In the genomic region with DNA sequence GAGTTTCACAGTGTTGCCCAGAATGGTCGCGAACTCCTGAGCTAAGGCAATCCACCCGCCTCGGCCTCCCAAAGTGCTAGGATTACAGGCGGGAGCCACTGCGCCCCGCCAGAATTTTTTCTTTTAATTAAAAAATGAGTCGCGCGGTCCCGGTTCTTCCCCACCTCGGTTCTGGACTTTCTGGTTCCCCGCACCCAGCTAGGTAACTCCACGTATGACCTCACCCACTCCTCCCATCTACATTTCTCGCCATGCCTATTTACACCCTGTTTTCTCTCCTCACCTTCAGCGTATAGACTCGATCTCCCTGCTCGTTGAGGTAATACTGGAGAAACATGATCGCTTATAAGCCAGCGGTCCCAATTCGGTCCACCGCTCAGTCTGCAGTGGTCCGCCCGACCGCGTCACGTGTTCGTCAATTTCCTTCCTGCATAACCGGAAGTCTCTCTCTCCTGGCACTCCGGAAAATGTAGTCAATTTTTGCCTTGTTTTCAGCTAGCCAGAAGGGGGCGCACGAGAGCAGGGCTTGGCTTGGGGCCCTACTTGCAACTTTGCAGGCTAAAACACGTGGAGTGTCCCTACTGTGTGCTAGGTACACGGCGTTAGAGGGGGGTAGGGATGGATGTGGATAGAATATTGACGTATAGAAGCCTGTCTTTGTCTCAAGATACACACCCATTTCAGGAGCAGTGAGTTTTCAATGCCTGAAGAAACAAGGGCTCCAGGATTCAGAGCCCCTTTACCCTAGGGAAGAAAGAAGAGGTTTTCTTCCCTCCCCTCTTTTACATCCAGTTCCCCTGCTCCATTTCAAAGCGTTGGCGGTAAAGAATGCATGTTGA, we compare ENCODE assay signal across 8 cellular contexts. TPM values are rescaled to one million over a fixed set of nuclear protein-coding genes. Genes with fewer than 3 reads are reported as not detected.
DNase-seq lines count a peak whose midpoint lies in the region; ATAC-seq, FAIRE-seq and TF ChIP-seq lines count a peak whose summit lies in the region.

A gene (minus strand): TSS at position 400 of the 839 bp plus-strand sequence. CDS start 63 bp downstream, at position 337.
A gene with protein sequence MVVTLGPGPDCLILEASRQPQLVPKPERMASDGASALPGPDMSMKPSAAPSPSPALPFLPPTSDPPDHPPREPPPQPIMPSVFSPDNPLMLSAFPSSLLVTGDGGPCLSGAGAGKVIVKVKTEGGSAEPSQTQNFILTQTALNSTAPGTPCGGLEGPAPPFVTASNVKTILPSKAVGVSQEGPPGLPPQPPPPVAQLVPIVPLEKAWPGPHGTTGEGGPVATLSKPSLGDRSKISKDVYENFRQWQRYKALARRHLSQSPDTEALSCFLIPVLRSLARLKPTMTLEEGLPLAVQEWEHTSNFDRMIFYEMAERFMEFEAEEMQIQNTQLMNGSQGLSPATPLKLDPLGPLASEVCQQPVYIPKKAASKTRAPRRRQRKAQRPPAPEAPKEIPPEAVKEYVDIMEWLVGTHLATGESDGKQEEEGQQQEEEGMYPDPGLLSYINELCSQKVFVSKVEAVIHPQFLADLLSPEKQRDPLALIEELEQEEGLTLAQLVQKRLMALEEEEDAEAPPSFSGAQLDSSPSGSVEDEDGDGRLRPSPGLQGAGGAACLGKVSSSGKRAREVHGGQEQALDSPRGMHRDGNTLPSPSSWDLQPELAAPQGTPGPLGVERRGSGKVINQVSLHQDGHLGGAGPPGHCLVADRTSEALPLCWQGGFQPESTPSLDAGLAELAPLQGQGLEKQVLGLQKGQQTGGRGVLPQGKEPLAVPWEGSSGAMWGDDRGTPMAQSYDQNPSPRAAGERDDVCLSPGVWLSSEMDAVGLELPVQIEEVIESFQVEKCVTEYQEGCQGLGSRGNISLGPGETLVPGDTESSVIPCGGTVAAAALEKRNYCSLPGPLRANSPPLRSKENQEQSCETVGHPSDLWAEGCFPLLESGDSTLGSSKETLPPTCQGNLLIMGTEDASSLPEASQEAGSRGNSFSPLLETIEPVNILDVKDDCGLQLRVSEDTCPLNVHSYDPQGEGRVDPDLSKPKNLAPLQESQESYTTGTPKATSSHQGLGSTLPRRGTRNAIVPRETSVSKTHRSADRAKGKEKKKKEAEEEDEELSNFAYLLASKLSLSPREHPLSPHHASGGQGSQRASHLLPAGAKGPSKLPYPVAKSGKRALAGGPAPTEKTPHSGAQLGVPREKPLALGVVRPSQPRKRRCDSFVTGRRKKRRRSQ (plus strand): TSS at position 579 of the 839 bp plus-strand sequence. CDS start 382 bp downstream, outside the sequence.

- DNase-seq in Calu3 (peak; percentile 78), HTR-8/SVneo (ENCODE audit: insufficient read length, low spot score) (peak; percentile 84), NOMO-1 treated with DMSO at 0.1 percent for 48 hours (lab: John Stamatoyannopoulos, UW; ENCODE audit: unreplicated experiment) (peak; percentile 92), endothelial cell (ENCODE audit: low spot score) (peak; percentile 95), midbrain (lab: John Stamatoyannopoulos, UW) (peak; percentile 94)
- DNase-seq in activated CD8-positive, alpha-beta memory T cell treated with anti-CD3 and anti-CD28 coated beads, Interleukin-2, amount 10 ng/mL, durations not matched to agents 7 days and 5 days, result peak; percentile 96
- peak; percentile 85 to 88 for DNase-seq in stimulated activated CD8-positive, alpha-beta memory T cell treated with anti-CD3 and anti-CD28 coated beads, Interleukin-15, amount 100 ng/mL, for 48 hours (ENCODE audit: low read depth in 2 of 2)

- peak; percentile 83 for ATAC-seq in GM21367 (IDR thresholded peaks at IDR 0.05; ENCODE audit: unreplicated experiment)
- ATAC-seq in activated CD8-positive, alpha-beta memory T cell treated with anti-CD3 and anti-CD28 coated beads, Interleukin-2, amount 10 ng/mL, durations not matched to agents 7 days and 5 days, result peak; percentile 85

- H3K36me3 Mint-ChIP-seq in Calu3 (ENCODE audit: insufficient read depth, unreplicated experiment) (peaks cover 5% of the 10 kb centered on the region), endothelial cell (ENCODE audit: low read depth, unreplicated experiment) (peaks cover 15% of the 10 kb centered on the region)
- peaks cover 23% of the 10 kb centered on the region for H3K36me3 Mint-ChIP-seq in activated CD8-positive, alpha-beta memory T cell treated with anti-CD3 and anti-CD28 coated beads, Interleukin-2, amount 10 ng/mL, durations not matched to agents 7 days and 5 days

- peak; percentile 52 for TF ChIP-seq CTCF in Calu3 (IDR thresholded peaks at IDR 0.05; ENCODE audit: unreplicated experiment)
- TF ChIP-seq CTCF in endothelial cell (IDR thresholded peaks at IDR 0.05; ENCODE audit: unreplicated experiment), result peak; percentile 98

- no peak within 1 kb of the TSS for H3K27ac Mint-ChIP-seq in Calu3 (ENCODE audit: unreplicated experiment)
- peak within 1 kb of the TSS; percentile 67 for H3K27ac Mint-ChIP-seq in activated CD8-positive, alpha-beta memory T cell treated with anti-CD3 and anti-CD28 coated beads, Interleukin-2, amount 10 ng/mL, durations not matched to agents 7 days and 5 days
- H3K27ac Mint-ChIP-seq in endothelial cell (ENCODE audit: unreplicated experiment), result peak within 1 kb of the TSS; percentile 80

- CTCF ChIA-PET in Calu3 (lab: Charles Lee), result interaction anchor here (0.7 to 1.1 kb wide), 2 partner anchors 17 to 456 kb away, joined by 4 to 8 read pairs; no protein-coding TSS in a partner anchor
- CTCF ChIA-PET in activated CD8-positive, alpha-beta memory T cell treated with anti-CD3 and anti-CD28 coated beads, Interleukin-2, amount 10 ng/mL, durations not matched to agents 7 days and 5 days (lab: Charles Lee), result interaction anchor here (0.8 to 3.2 kb wide), 23 partner anchors 9 to 280 kb away, joined by 3 to 55 read pairs (median 4); a partner anchor contains a TSS

- BruUV-seq in Calu3 (replicated peaks; lab: Mats Ljungman, UMichigan), result no TSS peak

- H3K27me3 Mint-ChIP-seq in Calu3 (ENCODE audit: unreplicated experiment), result no peaks in the 10 kb centered on the region
- peaks cover 2% of the 10 kb centered on the region for H3K27me3 Mint-ChIP-seq in activated CD8-positive, alpha-beta memory T cell treated with anti-CD3 and anti-CD28 coated beads, Interleukin-2, amount 10 ng/mL, durations not matched to agents 7 days and 5 days
- H3K27me3 Mint-ChIP-seq in endothelial cell (ENCODE audit: unreplicated experiment), result peaks cover 6% of the 10 kb centered on the region

- no peak for FAIRE-seq in HTR-8/SVneo (lab: Jason Lieb, UNC)

- H3K4me1 Mint-ChIP-seq in Calu3 (ENCODE audit: low read depth, unreplicated experiment) (no peaks in the 10 kb centered on the region), endothelial cell (ENCODE audit: unreplicated experiment) (peaks cover 9% of the 10 kb centered on the region)
- H3K4me1 Mint-ChIP-seq in activated CD8-positive, alpha-beta memory T cell treated with anti-CD3 and anti-CD28 coated beads, Interleukin-2, amount 10 ng/mL, durations not matched to agents 7 days and 5 days, result peaks cover 29% of the 10 kb centered on the region

- intact Hi-C loops in Calu3 (cut with micrococcal nuclease; ENCODE audit: unreplicated experiment), result loop anchor here (2.0 kb wide), 1 partner anchor 26 kb away; no protein-coding TSS in a partner anchor

- no peaks in the 10 kb centered on the region for H3K9me3 Mint-ChIP-seq in Calu3 (ENCODE audit: low read depth, unreplicated experiment)
- no peaks in the 10 kb centered on the region for H3K9me3 Mint-ChIP-seq in activated CD8-positive, alpha-beta memory T cell treated with anti-CD3 and anti-CD28 coated beads, Interleukin-2, amount 10 ng/mL, durations not matched to agents 7 days and 5 days (ENCODE audit: low read depth)
- H3K9me3 Mint-ChIP-seq in endothelial cell (ENCODE audit: unreplicated experiment), result no peaks in the 10 kb centered on the region

- H3K4me3 Mint-ChIP-seq in Calu3 (ENCODE audit: low read depth, unreplicated experiment), result no peak within 1 kb of the TSS
- H3K4me3 Mint-ChIP-seq in activated CD8-positive, alpha-beta memory T cell treated with anti-CD3 and anti-CD28 coated beads, Interleukin-2, amount 10 ng/mL, durations not matched to agents 7 days and 5 days, result no peak within 1 kb of the TSS
- H3K4me3 Mint-ChIP-seq in endothelial cell (ENCODE audit: unreplicated experiment), result peak within 1 kb of the TSS; percentile 93

RNA-seq across cellular contexts. Expression of the first gene that starts in this region (rescaled TPM):
- total RNA-seq in Calu3 (2022) (46.0 and 48.1 TPM in 2 replicates), endothelial cell (ENCODE audit: unreplicated experiment) (191 TPM)
- 100 to 1,000 TPM; 166 to 249 TPM for total RNA-seq in activated CD8-positive, alpha-beta memory T cell treated with anti-CD3 and anti-CD28 coated beads, Interleukin-2, amount 10 ng/mL, durations not matched to agents 7 days and 5 days

RNA-seq across cellular contexts. Expression of the second gene that starts in this region (rescaled TPM):
- not detected in 2 replicates for total RNA-seq in Calu3 (2022)
- not detected for total RNA-seq in activated CD8-positive, alpha-beta memory T cell treated with anti-CD3 and anti-CD28 coated beads, Interleukin-2, amount 10 ng/mL, durations not matched to agents 7 days and 5 days
- total RNA-seq in endothelial cell (ENCODE audit: unreplicated experiment), result not detected

Comparison
In these comparisons a context has a peak if more than half of its experiments do, and no peak if none do; other contexts are left out.
1. Peak in every context shown above with its lines: DNase-seq and ATAC-seq.